8 cellular contexts compared by ENCODE assay signal in the genomic region with DNA sequence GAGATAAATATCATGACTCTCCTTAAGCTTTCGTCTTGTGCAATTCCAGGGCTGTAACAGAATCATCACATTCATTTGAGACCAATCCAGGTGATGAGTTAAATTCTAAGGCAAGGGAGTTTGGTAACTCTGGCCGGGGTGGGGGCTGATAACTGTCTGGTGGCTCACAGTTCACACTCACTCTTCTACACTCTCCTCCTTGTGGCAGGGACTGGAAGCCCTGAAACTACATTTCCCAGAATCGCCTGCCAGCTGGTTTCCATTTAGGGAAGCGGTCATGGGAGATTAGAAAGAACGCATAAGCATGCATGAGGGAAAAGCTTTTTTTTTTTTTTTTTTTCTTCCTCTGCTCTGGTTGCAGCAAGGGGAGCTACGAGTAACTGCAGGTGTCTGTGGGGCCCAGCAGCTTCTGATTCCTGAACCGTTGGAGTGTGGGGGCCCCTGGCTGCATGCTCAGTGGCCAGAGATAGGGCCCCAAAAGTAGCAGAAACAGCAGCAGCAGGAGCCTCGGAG.
DNase-seq lines count a peak whose midpoint lies in the region; ATAC-seq and TF ChIP-seq lines count a peak whose summit lies in the region.

No MANE protein-coding gene starts in this region.

- H3K4me3 ChIP-seq in endodermal cell (ENCODE audit: low read length) (no peak overlapping the region), mucosa of descending colon (no peak overlapping the region)

- H3K36me3 Mint-ChIP-seq in endodermal cell (ENCODE audit: low read depth) = no peaks in the 10 kb centered on the region

- no peaks in the 10 kb centered on the region for H3K36me3 ChIP-seq in endodermal cell (ENCODE audit: control insufficient read depth, insufficient read depth, low read length)
- no peaks in the 10 kb centered on the region for H3K36me3 ChIP-seq in mucosa of descending colon (ENCODE audit: low read depth)

- intact Hi-C loops in mucosa of descending colon (cut with DNase I, micrococcal nuclease) = no loop called here

- H3K9ac ChIP-seq in endodermal cell (ENCODE audit: extremely low read depth, low read length, poor library complexity, severe bottlenecking) = no peak overlapping the region

- H3K9me3 ChIP-seq in endodermal cell (ENCODE audit: control insufficient read depth, low read length) (no peaks in the 10 kb centered on the region), mucosa of descending colon (no peaks in the 10 kb centered on the region)

- H3K27me3 Mint-ChIP-seq in endodermal cell (ENCODE audit: insufficient read depth) = peaks cover 2% of the 10 kb centered on the region
- H3K27me3 Mint-ChIP-seq in stimulated activated naive CD8-positive, alpha-beta T cell treated with anti-CD3 and anti-CD28 coated beads, Interleukin-15, amount 100 ng/mL, for 72 hours = peaks cover 27% of the 10 kb centered on the region

- no peaks in the 10 kb centered on the region for H3K27me3 ChIP-seq in endodermal cell (ENCODE audit: control insufficient read depth, insufficient read depth, low read length, poor library complexity, severe bottlenecking)

- H3K4me3 Mint-ChIP-seq in endodermal cell = no peak overlapping the region
- H3K4me3 Mint-ChIP-seq in stimulated activated naive CD8-positive, alpha-beta T cell treated with anti-CD3 and anti-CD28 coated beads, Interleukin-15, amount 100 ng/mL, for 72 hours = no peak overlapping the region

- DNase-seq in CD1c-positive myeloid dendritic cell (ENCODE audit: extremely low spot score) = peak; percentile 55
- DNase-seq in NCI-H82 treated with DMSO at 0.1 percent for 48 hours (lab: John Stamatoyannopoulos, UW; ENCODE audit: unreplicated experiment) = peak; percentile 13
- peak; percentile 89 for DNase-seq in endodermal cell
- peak in 1 of 3 donors; percentile 28 for DNase-seq in mucosa of descending colon
- DNase-seq in stimulated activated naive CD8-positive, alpha-beta T cell treated with anti-CD3 and anti-CD28 coated beads, Interleukin-15, amount 100 ng/mL, for 72 hours = no peak
- DNase-seq in NAMALWA (ENCODE audit: low spot score) = no peak
- DNase-seq in activated CD8-positive, alpha-beta memory T cell treated with anti-CD3 and anti-CD28 coated beads for 24 hours = no peak

- 54 to 74% methylated on average over 2 to 8 of the region's 8 CpGs for WGBS in endodermal cell (ENCODE audit: insufficient coverage in 1 of 2, insufficient read length in 1 of 2), 2 experiments

- H3K4me1 ChIP-seq in endodermal cell (ENCODE audit: control insufficient read depth, insufficient read depth, low read length) (no peaks in the 10 kb centered on the region), mucosa of descending colon (ENCODE audit: low read depth) (no peaks in the 10 kb centered on the region)

- no peak overlapping the region for H3K27ac Mint-ChIP-seq in endodermal cell
- no peak overlapping the region for H3K27ac Mint-ChIP-seq in stimulated activated naive CD8-positive, alpha-beta T cell treated with anti-CD3 and anti-CD28 coated beads, Interleukin-15, amount 100 ng/mL, for 72 hours

- peaks cover 19% of the 10 kb centered on the region for H3K4me1 Mint-ChIP-seq in endodermal cell
- no peaks in the 10 kb centered on the region for H3K4me1 Mint-ChIP-seq in stimulated activated naive CD8-positive, alpha-beta T cell treated with anti-CD3 and anti-CD28 coated beads, Interleukin-15, amount 100 ng/mL, for 72 hours

- H3K9me3 Mint-ChIP-seq in endodermal cell = no peaks in the 10 kb centered on the region
- no peaks in the 10 kb centered on the region for H3K9me3 Mint-ChIP-seq in stimulated activated naive CD8-positive, alpha-beta T cell treated with anti-CD3 and anti-CD28 coated beads, Interleukin-15, amount 100 ng/mL, for 72 hours

- peak; percentile 22 for ATAC-seq in mucosa of descending colon
- ATAC-seq in stimulated activated naive CD8-positive, alpha-beta T cell treated with anti-CD3 and anti-CD28 coated beads, Interleukin-15, amount 100 ng/mL, for 72 hours = no peak
- no peak for ATAC-seq in HG02870 (IDR thresholded peaks at IDR 0.05; ENCODE audit: unreplicated experiment)

- peak; percentile 67 for TF ChIP-seq CTCF in endodermal cell (conservative IDR thresholded peaks at IDR 0.05)
- no peak for TF ChIP-seq CTCF in mucosa of descending colon (IDR thresholded peaks at IDR 0.05)

- H3K27ac ChIP-seq in endodermal cell (ENCODE audit: low read depth, low read length) = no peak overlapping the region

Comparison
In these comparisons a context has a peak if more than half of its experiments do, and no peak if none do; other contexts are left out.
1. DNase-seq: peak in CD1c-positive myeloid dendritic cell (single experiment), NCI-H82 treated with DMSO at 0.1 percent for 48 hours (single experiment) and endodermal cell (single experiment); none in stimulated activated naive CD8-positive, alpha-beta T cell treated with anti-CD3 and anti-CD28 coated beads, Interleukin-15, amount 100 ng/mL, for 72 hours (0 of 2), NAMALWA (single experiment) and activated CD8-positive, alpha-beta memory T cell treated with anti-CD3 and anti-CD28 coated beads for 24 hours (single experiment).